In genomic region chr13:112587767-112588489, GRCh38 we compare ENCODE assay signal across 8 cellular contexts. TPM values are rescaled to one million over a fixed set of nuclear protein-coding genes. Genes with fewer than 3 reads are reported as not detected.
DNase-seq lines count a peak whose midpoint lies in the region; ATAC-seq and TF ChIP-seq lines count a peak whose summit lies in the region.

Gene TUBGCP3, minus strand, starts transcription at chr13:112588153. Its CDS starts 173 bp downstream, at chr13:112587980.

- peaks cover 26% of the 10 kb centered on the region for H3K36me3 Mint-ChIP-seq in activated CD4-positive, alpha-beta T cell treated with anti-CD3 and anti-CD28 coated beads, Interleukin-2, amount 10 ng/mL, durations not matched to agents 7 days and 5 days (ENCODE audit: low read depth)

- H3K4me3 ChIP-seq in coronary artery: peak within 1 kb of the TSS; percentile 98

- H3K4me3 Mint-ChIP-seq in activated CD4-positive, alpha-beta T cell treated with anti-CD3 and anti-CD28 coated beads, Interleukin-2, amount 10 ng/mL, durations not matched to agents 7 days and 5 days: peak within 1 kb of the TSS; percentile 93

- H3K27ac ChIP-seq in coronary artery: peak within 1 kb of the TSS; percentile 73 to 98

- peaks cover 41% of the 10 kb centered on the region for H3K4me1 Mint-ChIP-seq in activated CD4-positive, alpha-beta T cell treated with anti-CD3 and anti-CD28 coated beads, Interleukin-2, amount 10 ng/mL, durations not matched to agents 7 days and 5 days

- H3K27me3 Mint-ChIP-seq in activated CD4-positive, alpha-beta T cell treated with anti-CD3 and anti-CD28 coated beads, Interleukin-2, amount 10 ng/mL, durations not matched to agents 7 days and 5 days: peaks cover 1% of the 10 kb centered on the region

- TF ChIP-seq CTCF in coronary artery (IDR thresholded peaks at IDR 0.05): no peak

- POLR2A ChIA-PET in activated CD4-positive, alpha-beta T cell treated with anti-CD3 and anti-CD28 coated beads, Interleukin-2, amount 10 ng/mL, durations not matched to agents 7 days and 5 days (lab: Charles Lee): no interaction called here

- peak; percentile 83 for ATAC-seq in GM19035 (IDR thresholded peaks at IDR 0.05; ENCODE audit: unreplicated experiment)
- ATAC-seq in HG03280 (IDR thresholded peaks at IDR 0.05; ENCODE audit: unreplicated experiment): peak; percentile 84
- ATAC-seq in left lobe of liver: peak; percentile 88

- CTCF ChIA-PET in activated CD4-positive, alpha-beta T cell treated with anti-CD3 and anti-CD28 coated beads, Interleukin-2, amount 10 ng/mL, durations not matched to agents 7 days and 5 days (lab: Charles Lee): interaction anchor here (0.6 to 2.1 kb wide), 3 partner anchors 11 to 34 kb away, joined by 3 to 8 read pairs (median 4); no protein-coding TSS in a partner anchor

- DNase-seq in Ammon's horn (ENCODE audit: low spot score): peak; percentile 85
- DNase-seq in NCI-H524 (lab: John Stamatoyannopoulos, UW): peak; percentile 76 to 85
- peak; percentile 78 for DNase-seq in activated CD4-positive, alpha-beta T cell treated with anti-CD3 and anti-CD28 coated beads, Interleukin-2, amount 10 ng/mL, durations not matched to agents 7 days and 5 days
- DNase-seq in coronary artery (ENCODE audit: low spot score): peak; percentile 82
- DNase-seq in left lobe of liver (ENCODE audit: low spot score): peak; percentile 86
- DNase-seq in stimulated activated CD4-positive, alpha-beta T cell treated with anti-CD3 and anti-CD28 coated beads, Interleukin-2, amount 100 ng/mL, for 24 hours: peak; percentile 82 to 84

- no peaks in the 10 kb centered on the region for H3K9me3 Mint-ChIP-seq in activated CD4-positive, alpha-beta T cell treated with anti-CD3 and anti-CD28 coated beads, Interleukin-2, amount 10 ng/mL, durations not matched to agents 7 days and 5 days

- peak within 1 kb of the TSS; percentile 94 for H3K27ac Mint-ChIP-seq in activated CD4-positive, alpha-beta T cell treated with anti-CD3 and anti-CD28 coated beads, Interleukin-2, amount 10 ng/mL, durations not matched to agents 7 days and 5 days

RNA-seq across cellular contexts. Expression of gene TUBGCP3, which starts in this region (rescaled TPM):
- total RNA-seq in activated CD4-positive, alpha-beta T cell treated with anti-CD3 and anti-CD28 coated beads, Interleukin-2, amount 10 ng/mL, durations not matched to agents 7 days and 5 days: 10 to 100 TPM; 59.7 to 67.7 TPM
- 18.8 TPM for total RNA-seq in left lobe of liver

Comparison
In these comparisons a context has a peak if more than half of its experiments do, and no peak if none do; other contexts are left out.
1. Peak in every context shown above with its lines: DNase-seq, ATAC-seq, H3K4me3 ChIP-seq and H3K27ac ChIP-seq.